9 cellular contexts compared by ENCODE assay signal in genomic region chr16:10876799-10877341, GRCh38. TPM values are rescaled to one million over a fixed set of nuclear protein-coding genes. Genes with fewer than 3 reads are reported as not detected.
DNase-seq lines count a peak whose midpoint lies in the region; ATAC-seq, FAIRE-seq and TF ChIP-seq lines count a peak whose summit lies in the region.
"Had no signal": no experiment of that assay in that cellular context is flagged by ENCODE, and none has a peak within 500 bp of the region (broad histone marks: within the 10 kb centered on the region; RNA-seq: fewer than 3 reads in every experiment).

A gene with protein sequence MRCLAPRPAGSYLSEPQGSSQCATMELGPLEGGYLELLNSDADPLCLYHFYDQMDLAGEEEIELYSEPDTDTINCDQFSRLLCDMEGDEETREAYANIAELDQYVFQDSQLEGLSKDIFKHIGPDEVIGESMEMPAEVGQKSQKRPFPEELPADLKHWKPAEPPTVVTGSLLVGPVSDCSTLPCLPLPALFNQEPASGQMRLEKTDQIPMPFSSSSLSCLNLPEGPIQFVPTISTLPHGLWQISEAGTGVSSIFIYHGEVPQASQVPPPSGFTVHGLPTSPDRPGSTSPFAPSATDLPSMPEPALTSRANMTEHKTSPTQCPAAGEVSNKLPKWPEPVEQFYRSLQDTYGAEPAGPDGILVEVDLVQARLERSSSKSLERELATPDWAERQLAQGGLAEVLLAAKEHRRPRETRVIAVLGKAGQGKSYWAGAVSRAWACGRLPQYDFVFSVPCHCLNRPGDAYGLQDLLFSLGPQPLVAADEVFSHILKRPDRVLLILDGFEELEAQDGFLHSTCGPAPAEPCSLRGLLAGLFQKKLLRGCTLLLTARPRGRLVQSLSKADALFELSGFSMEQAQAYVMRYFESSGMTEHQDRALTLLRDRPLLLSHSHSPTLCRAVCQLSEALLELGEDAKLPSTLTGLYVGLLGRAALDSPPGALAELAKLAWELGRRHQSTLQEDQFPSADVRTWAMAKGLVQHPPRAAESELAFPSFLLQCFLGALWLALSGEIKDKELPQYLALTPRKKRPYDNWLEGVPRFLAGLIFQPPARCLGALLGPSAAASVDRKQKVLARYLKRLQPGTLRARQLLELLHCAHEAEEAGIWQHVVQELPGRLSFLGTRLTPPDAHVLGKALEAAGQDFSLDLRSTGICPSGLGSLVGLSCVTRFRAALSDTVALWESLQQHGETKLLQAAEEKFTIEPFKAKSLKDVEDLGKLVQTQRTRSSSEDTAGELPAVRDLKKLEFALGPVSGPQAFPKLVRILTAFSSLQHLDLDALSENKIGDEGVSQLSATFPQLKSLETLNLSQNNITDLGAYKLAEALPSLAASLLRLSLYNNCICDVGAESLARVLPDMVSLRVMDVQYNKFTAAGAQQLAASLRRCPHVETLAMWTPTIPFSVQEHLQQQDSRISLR (plus strand): TSS chr16:10877202. CDS start chr16:10877331, 129 bp downstream.

- H3K36me3 ChIP-seq in CD8-positive, alpha-beta memory T cell (ENCODE audit: insufficient read depth, low read length): no peaks in the 10 kb centered on the region
- H3K36me3 ChIP-seq in GM12878 (ENCODE audit: control insufficient read depth in 2 of 2, insufficient read depth in 2 of 2, low read length in 1 of 2) (no peaks in the 10 kb centered on the region), subcutaneous abdominal adipose tissue (ENCODE audit: control insufficient read depth in 5 of 5, insufficient read depth in 5 of 5, low read length in 5 of 5) (no peaks in the 10 kb centered on the region)
- H3K36me3 ChIP-seq: SJSA1 had no signal

- peaks cover 0 to 4% (median 0%) of the 10 kb centered on the region in 3 donors for H3K36me3 Mint-ChIP-seq in CD8-positive, alpha-beta memory T cell

- CTCF ChIA-PET in CD8-positive, alpha-beta memory T cell (lab: Charles Lee): interaction anchor here (0.9 to 1.4 kb wide), 2 partner anchors 19 to 47 kb away, joined by 3 read pairs; no protein-coding TSS in a partner anchor
- CTCF ChIA-PET in GM12878 (lab: Yijun Ruan, JAX): interaction anchor here (0.7 to 6.3 kb wide), 29 partner anchors 8 to 363 kb away, joined by 3 to 91 read pairs (median 6); no protein-coding TSS in a partner anchor

- no peak within 1 kb of the TSS for H2AFZ ChIP-seq in GM12878 (ENCODE audit: control insufficient read depth, low read depth, low read length)

- SMC1A ChIA-PET in GM12878 (lab: Charles Lee; ENCODE audit: uncharacterized antibody, unreplicated experiment): interaction anchor here (0.6 to 5.9 kb wide), 30 partner anchors 8 to 362 kb away, joined by 3 to 133 read pairs (median 11); partner anchors contain the start of genes DEXI and NUBP1

- under 1% methylated on average over 9 of the region's 9 CpGs for WGBS in GM12878 (ENCODE audit: insufficient coverage, insufficient replicate concordance, low lambda C conversion rate, missing lambda C conversion rate)
- WGBS in lower leg skin, 2 donors: 34 to 36% methylated on average over 9 of the region's 9 CpGs

- peak within 1 kb of the TSS; percentile 65 for H3K4me3 ChIP-seq in CD8-positive, alpha-beta memory T cell (ENCODE audit: low read length)
- H3K4me3 ChIP-seq in GM12878 (peak within 1 kb of the TSS; percentile 78), lower leg skin (ENCODE audit: low read depth, poor library complexity, severe bottlenecking) (no peak within 1 kb of the TSS), subcutaneous abdominal adipose tissue (ENCODE audit: low read depth in 1 of 5, low read length in 5 of 5) (peak within 1 kb of the TSS; percentile 19 to 82 (median 75))

- peaks cover 37% of the 10 kb centered on the region for H3K4me1 ChIP-seq in CD8-positive, alpha-beta memory T cell (ENCODE audit: insufficient read depth, low read length)
- H3K4me1 ChIP-seq in GM12878 (ENCODE audit: control insufficient read depth, insufficient read depth, low read length) (peaks cover 40% of the 10 kb centered on the region), subcutaneous abdominal adipose tissue (ENCODE audit: control insufficient read depth in 5 of 5, insufficient read depth in 5 of 5, low read length in 5 of 5) (peaks cover 4 to 53% (median 33%) of the 10 kb centered on the region in 5 donors)
- H3K4me1 ChIP-seq: SJSA1 had no signal

- H3K27me3 ChIP-seq in CD8-positive, alpha-beta memory T cell (ENCODE audit: insufficient read depth, low read length, poor library complexity, severe bottlenecking): no peaks in the 10 kb centered on the region
- H3K27me3 ChIP-seq in GM12878 (replicated peaks in 1 of 2; ENCODE audit: control insufficient read depth in 2 of 2, insufficient read depth in 2 of 2, low read length in 1 of 2): no peaks in the 10 kb centered on the region
- peaks cover 0 to 20% (median 8%) of the 10 kb centered on the region in 5 donors for H3K27me3 ChIP-seq in subcutaneous abdominal adipose tissue (ENCODE audit: control insufficient read depth in 5 of 5, insufficient read depth in 4 of 5, low read length in 5 of 5)

- POLR2A ChIA-PET in CD8-positive, alpha-beta memory T cell (lab: Charles Lee): interaction anchor here (0.5 to 1.8 kb wide), 3 partner anchors 8 to 136 kb away, joined by 3 to 6 read pairs (median 4); no protein-coding TSS in a partner anchor
- POLR2A ChIA-PET in GM12878 (lab: Charles Lee): interaction anchor here (0.7 to 6.1 kb wide), 21 partner anchors 9 to 140 kb away, joined by 3 to 133 read pairs (median 5); partner anchors contain the start of gene NUBP1

- RAD21 ChIA-PET in GM12878 (lab: Charles Lee; ENCODE audit: unreplicated experiment): interaction anchor here (0.6 to 6.3 kb wide), 29 partner anchors 8 to 138 kb away, joined by 3 to 142 read pairs (median 14); partner anchors contain the start of genes CLEC16A, DEXI and NUBP1

- H3K4me3 Mint-ChIP-seq in CD8-positive, alpha-beta memory T cell: peak within 1 kb of the TSS; percentile 86 to 98 (median 94)

- TF ChIP-seq POLR2A in GM12878 (IDR thresholded peaks at IDR 0.05; ENCODE audit: low read depth, low read length) (peak; percentile 86), lower leg skin (IDR thresholded peaks at IDR 0.05) (no peak)

- H3K27me3 Mint-ChIP-seq in CD8-positive, alpha-beta memory T cell: peaks cover 0 to 11% of the 10 kb centered on the region in 2 donors

- intact Hi-C loops in GM12878 (cut with micrococcal nuclease; ENCODE audit: unreplicated experiment) (loop anchor here (1.0 to 2.0 kb wide), 4 partner anchors 9 to 138 kb away; no protein-coding TSS in a partner anchor), lower leg skin (cut with DNase I; ENCODE audit: low total_unique reads) (no loop called here)

- ATAC-seq in GM19351 (IDR thresholded peaks at IDR 0.05; ENCODE audit: unreplicated experiment) (peak; percentile 50), HG03342 (IDR thresholded peaks at IDR 0.05; ENCODE audit: unreplicated experiment) (peak; percentile 48), SK-N-SH treated with all-trans-retinoic acid at 6 μM for 48 hours (peak; percentile 78), GM12878 (peak; percentile 56)

- peak; percentile 66 for FAIRE-seq in GM12878 (lab: Jason Lieb, UNC)

- BruUV-seq in GM12878 (replicated peaks; lab: Mats Ljungman, UMichigan): no TSS peak

- DNase-seq in CD8-positive, alpha-beta memory T cell: peak; percentile 14 to 83 (median 51)
- DNase-seq in GM12878 (ENCODE audit: low read depth, low spot score) (peak; percentile 97), lower leg skin (ENCODE audit: low spot score in 2 of 2) (peak; percentile 73 to 95), NCI-H1417 (lab: John Stamatoyannopoulos, UW) (no peak)

- no peaks in the 10 kb centered on the region for H3K9me3 ChIP-seq in CD8-positive, alpha-beta memory T cell (ENCODE audit: low read length)
- H3K9me3 ChIP-seq in GM12878 (replicated peaks; ENCODE audit: control insufficient read depth, insufficient read depth, low read length) (no peaks in the 10 kb centered on the region), subcutaneous abdominal adipose tissue (ENCODE audit: control insufficient read depth in 5 of 5, low read length in 5 of 5) (no peaks in the 10 kb centered on the region)
- H3K9me3 ChIP-seq: SJSA1 had no signal

- H3K9ac ChIP-seq in GM12878 (ENCODE audit: control insufficient read depth, insufficient read depth, low read length): peak within 1 kb of the TSS; percentile 85
- H3K9ac ChIP-seq in subcutaneous abdominal adipose tissue (ENCODE audit: low read length in 5 of 5): peak within 1 kb of the TSS in 1 of 5 donors; percentile 79

- peak; percentile 32; the same call in 1 of the 2 replicates for TF ChIP-seq RAD21 in GM12878 (IDR thresholded peaks at IDR 0.05; ENCODE audit: insufficient read depth, low read depth, low read length)

- peak within 1 kb of the TSS; percentile 70 for H3K4me2 ChIP-seq in GM12878 (ENCODE audit: control insufficient read depth, insufficient read depth)

- in situ Hi-C loops in GM12878 (cut with MboI): loop anchor here (5.0 to 25.0 kb wide), 3 partner anchors 135 to 1740 kb away; partner anchors contain the start of gene NUBP1

- H4K20me1 ChIP-seq in GM12878 (ENCODE audit: control insufficient read depth, insufficient read depth): no peaks in the 10 kb centered on the region

- H3K9me3 Mint-ChIP-seq in CD8-positive, alpha-beta memory T cell: no peaks in the 10 kb centered on the region

- peak within 1 kb of the TSS; percentile 21 for H3K27ac ChIP-seq in CD8-positive, alpha-beta memory T cell (ENCODE audit: low read depth, low read length)
- H3K27ac ChIP-seq in GM12878 (ENCODE audit: control insufficient read depth, insufficient read depth): peak within 1 kb of the TSS; percentile 94
- peak within 1 kb of the TSS; percentile 16 for H3K27ac ChIP-seq in subcutaneous abdominal adipose tissue (ENCODE audit: low read depth, low read length)
- H3K27ac ChIP-seq: SJSA1 had no signal

- H3K79me2 ChIP-seq in GM12878 (ENCODE audit: control insufficient read depth, insufficient read depth, low read length): peaks cover 48% of the 10 kb centered on the region

- H3K4me1 Mint-ChIP-seq in CD8-positive, alpha-beta memory T cell: peaks cover 60 to 71% (median 64%) of the 10 kb centered on the region in 3 donors

- peak within 1 kb of the TSS; percentile 37 to 97 (median 78) for H3K27ac Mint-ChIP-seq in CD8-positive, alpha-beta memory T cell

- TF ChIP-seq CTCF in GM12878 (IDR thresholded peaks at IDR 0.05 in 2 of 3, conservative IDR thresholded peaks at IDR 0.05 in 1 of 3; ENCODE audit: control insufficient read depth in 2 of 3, extremely low read depth in 1 of 3, insufficient read depth in 1 of 3, low read depth in 3 of 3, low read length in 3 of 3) (no peak), lower leg skin (IDR thresholded peaks at IDR 0.05) (no peak)

- TF ChIP-seq EP300 in GM12878 (IDR thresholded peaks at IDR 0.05; ENCODE audit: borderline replicate concordance in 1 of 2, control insufficient read depth in 1 of 2, low read depth in 2 of 2, low read length in 2 of 2): peak; percentile 28 to 85; a peak in 3 of 4 replicates

RNA-seq across cellular contexts. Expression of the gene that starts here (rescaled TPM):
- total RNA-seq in CD8-positive, alpha-beta memory T cell: 10 to 100 TPM; 11.9 TPM
- polyA plus RNA-seq in CD8-positive, alpha-beta memory T cell: 2.8 TPM
- 733 and 778 TPM in 2 replicates for total RNA-seq in GM12878 (2013; cell fraction: nucleolus; rRNA removed)
- 49.6 and 51.4 TPM in 2 replicates for total RNA-seq in GM12878 (2014; rRNA removed)
- total RNA-seq in GM12878 (2014; rRNA removed; fragmentation: Illumina TruSeq; extraction: Trizol): 31.0 and 37.4 TPM in 2 replicates
- total RNA-seq in GM12878 (2021): 84.6 and 95.8 TPM in 2 replicates
- polyA plus RNA-seq in GM12878 (2011; ENCODE audit: low read depth): 32.4 TPM
- 139 and 145 TPM in 2 replicates for polyA plus RNA-seq in GM12878 (2011; rRNA removed)
- polyA plus RNA-seq in GM12878 (2011; cell fraction: cytosol; rRNA removed): 85.3 and 89.0 TPM in 2 replicates
- polyA plus RNA-seq in GM12878 (2011; cell fraction: nucleus; rRNA removed): 371 and 391 TPM in 2 replicates
- polyA plus RNA-seq in GM12878 (2012): 50.3 and 56.0 TPM in 2 replicates
- polyA plus RNA-seq in GM12878 (2014; fragmentation: Illumina TruSeq; extraction: Trizol): 35.7 and 51.1 TPM in 2 replicates
- 10 to 100 TPM; 11.5 to 12.5 TPM for polyA plus RNA-seq in GM12878 (2014; fragmentation: Nextera tagmentation; extraction: Ambion mirVana)
- polyA plus RNA-seq in GM12878 (2014; rRNA removed): 74.5 and 82.5 TPM in 2 replicates
- polyA plus RNA-seq in GM12878 (2016; fragmentation: Nextera tagmentation; extraction: Ambion mirVana): 10 to 100 TPM; 45.3 to 48.2 TPM
- polyA minus RNA-seq in GM12878 (2011; rRNA and poly(A)+ RNA removed): 158 and 163 TPM in 2 replicates
- polyA minus RNA-seq in GM12878 (2011; cell fraction: cytosol; rRNA and poly(A)+ RNA removed): 30.1 and 45.4 TPM in 2 replicates
- 156 and 242 TPM in 2 replicates for polyA minus RNA-seq in GM12878 (2011; cell fraction: nucleus; rRNA and poly(A)+ RNA removed)
- total RNA-seq in lower leg skin: 10 to 100 TPM; 14.0 to 20.1 (median 17.9) TPM

Comparison
In these comparisons a context has a peak if more than half of its experiments do, and no peak if none do; other contexts are left out.
1. DNase-seq: peak in CD8-positive, alpha-beta memory T cell (5 of 5), GM12878 (single experiment) and lower leg skin (2 of 2); none in NCI-H1417 (0 of 3).
2. H3K27ac ChIP-seq: peak in every context shown above with its lines; median percentile 94 in GM12878; 21 in CD8-positive, alpha-beta memory T cell; 16 in subcutaneous abdominal adipose tissue.
3. Peak in every context shown above with its lines, with median percentiles within 50 percentile points of each other: ATAC-seq.